ENCODE assay signal across 27 cellular contexts in the genomic region with DNA sequence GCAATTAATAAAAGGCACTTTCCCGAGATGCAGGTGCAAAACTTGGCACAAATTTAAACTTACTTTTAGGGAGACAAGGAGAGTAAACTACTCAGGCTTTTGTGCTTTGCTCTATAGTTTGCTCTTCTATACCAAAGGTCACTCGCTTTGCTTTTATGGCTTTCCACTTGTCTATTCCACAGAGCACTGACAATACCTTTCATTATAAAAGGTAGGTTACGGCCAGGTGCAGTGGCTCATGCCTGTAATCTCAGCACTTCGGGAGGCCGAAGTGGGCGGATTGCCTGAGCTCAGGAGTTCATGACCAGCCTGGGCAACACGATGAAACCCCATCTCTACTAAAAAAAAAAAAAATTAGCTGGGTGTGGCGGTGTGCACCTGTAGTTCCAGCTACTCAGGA. TPM values are rescaled to one million over a fixed set of nuclear protein-coding genes. Genes with fewer than 3 reads are reported as not detected.
A peak's percentile ranks its signal among the peaks of the same experiment; 100 is the strongest.
DNase-seq lines count a peak whose midpoint lies in the region; ATAC-seq, FAIRE-seq and TF ChIP-seq lines count a peak whose summit lies in the region.
"Had no signal": no experiment of that assay in that cellular context is flagged by ENCODE, and none has a peak within 500 bp of the region (broad histone marks: within the 10 kb centered on the region; RNA-seq: fewer than 3 reads in every experiment).

No MANE protein-coding gene starts in this region.

- CTCF ChIA-PET in OCI-LY7 (lab: Charles Lee; ENCODE audit: unreplicated experiment), result no interaction called here

- H3K4me3 Mint-ChIP-seq in dendritic cell treated with granulocyte-macrophage colony-stimulating factor and Interleukin-4, amounts not matched to agents 40 ng/mL and 50 ng/mL, for 4 days, result no peak overlapping the region
- H3K4me3 Mint-ChIP-seq: CD14-positive monocyte had no signal

- H3K4me1 Mint-ChIP-seq in dendritic cell treated with granulocyte-macrophage colony-stimulating factor and Interleukin-4, amounts not matched to agents 40 ng/mL and 50 ng/mL, for 4 days (ENCODE audit: low read depth), result no peaks in the 10 kb centered on the region
- H3K4me1 Mint-ChIP-seq: CD14-positive monocyte had no signal

- H3K27me3 ChIP-seq in small intestine (ENCODE audit: control insufficient read depth in 2 of 2, insufficient read depth in 2 of 2, low read length in 2 of 2), result no peaks in the 10 kb centered on the region
- H3K27me3 ChIP-seq in right cardiac atrium (ENCODE audit: control insufficient read depth, insufficient read depth), result no peaks in the 10 kb centered on the region
- no peaks in the 10 kb centered on the region for H3K27me3 ChIP-seq in upper lobe of left lung
- H3K27me3 ChIP-seq: BE2C, SJSA1 had no signal

- WGBS in small intestine, 3 donors, result 17 to 66% (median 55%) methylated on average over 8 of the region's 8 CpGs
- WGBS in right cardiac atrium, result 93% methylated on average over 8 of the region's 8 CpGs
- 90 to 91% methylated on average over 8 of the region's 8 CpGs for WGBS in upper lobe of left lung, 2 donors

- H3K27ac ChIP-seq in small intestine (ENCODE audit: low read depth in 1 of 2, low read length in 1 of 2), result no peak overlapping the region
- H3K27ac ChIP-seq in OCI-LY7 (ENCODE audit: low read depth, low read length, poor library complexity, severe bottlenecking), result no peak overlapping the region
- no peak overlapping the region for H3K27ac ChIP-seq in right cardiac atrium (ENCODE audit: low read length)
- no peak overlapping the region for H3K27ac ChIP-seq in upper lobe of left lung
- H3K27ac ChIP-seq: GM23248, SJSA1 had no signal

- no peaks in the 10 kb centered on the region for H3K9me3 Mint-ChIP-seq in dendritic cell treated with granulocyte-macrophage colony-stimulating factor and Interleukin-4, amounts not matched to agents 40 ng/mL and 50 ng/mL, for 4 days
- H3K9me3 Mint-ChIP-seq: CD14-positive monocyte had no signal

- H3K4me1 ChIP-seq in small intestine (ENCODE audit: control insufficient read depth in 2 of 2, insufficient read depth in 1 of 2, low read depth in 1 of 2, low read length in 1 of 2) (peaks cover 0 to 2% of the 10 kb centered on the region in 2 donors), OCI-LY7 (ENCODE audit: insufficient read depth, low read length, poor library complexity, severe bottlenecking) (no peaks in the 10 kb centered on the region), right cardiac atrium (ENCODE audit: control insufficient read depth, insufficient read depth, low read length) (no peaks in the 10 kb centered on the region), upper lobe of left lung (no peaks in the 10 kb centered on the region)
- H3K4me1 ChIP-seq: BE2C, SJSA1 had no signal

- no peaks in the 10 kb centered on the region for H3K27me3 Mint-ChIP-seq in dendritic cell treated with granulocyte-macrophage colony-stimulating factor and Interleukin-4, amounts not matched to agents 40 ng/mL and 50 ng/mL, for 4 days

- no peak for TF ChIP-seq POLR2A in upper lobe of left lung (IDR thresholded peaks at IDR 0.05)

- H2AFZ ChIP-seq in OCI-LY7 (ENCODE audit: low read length), result no peak overlapping the region
- H2AFZ ChIP-seq: GM23248 had no signal

- H3K9me3 ChIP-seq in small intestine (ENCODE audit: control insufficient read depth, low read depth) (no peaks in the 10 kb centered on the region), OCI-LY7 (ENCODE audit: low read length) (no peaks in the 10 kb centered on the region), right cardiac atrium (ENCODE audit: control insufficient read depth, low read length) (no peaks in the 10 kb centered on the region), upper lobe of left lung (no peaks in the 10 kb centered on the region)
- H3K9me3 ChIP-seq: BE2C, SJSA1 had no signal

- intact Hi-C loops in dendritic cell treated with granulocyte-macrophage colony-stimulating factor and Interleukin-4, amounts not matched to agents 40 ng/mL and 50 ng/mL, for 4 days (cut with micrococcal nuclease), result no loop called here
- intact Hi-C loops in OCI-LY7 (cut with micrococcal nuclease; ENCODE audit: unreplicated experiment), result no loop called here
- intact Hi-C loops in right cardiac atrium (cut with DNase I), result no loop called here

- TF ChIP-seq CTCF in OCI-LY7 (conservative IDR thresholded peaks at IDR 0.05; ENCODE audit: low read length), result no peak
- no peak for TF ChIP-seq CTCF in upper lobe of left lung (IDR thresholded peaks at IDR 0.05)

- FAIRE-seq in small intestine (lab: Jason Lieb, UNC), result no peak
- FAIRE-seq: G401.6, HTR-8/SVneo, K562 had no signal

- DNase-seq in NCI-H146 (lab: John Stamatoyannopoulos, UW), result peak; percentile 26
- no peak for DNase-seq in NCI-H146 treated with DMSO at 0.1 percent for 48 hours (lab: John Stamatoyannopoulos, UW; ENCODE audit: unreplicated experiment)
- peak; percentile 26 for DNase-seq in NCI-H774 (lab: John Stamatoyannopoulos, UW)
- DNase-seq in small intestine, result peak; percentile 92
- no peak for DNase-seq in OCI-LY7 (ENCODE audit: low spot score)
- no peak for DNase-seq in right cardiac atrium
- DNase-seq in upper lobe of left lung, result no peak
- DNase-seq: 8988T, ACHN, BE2C, GM23248, H7, Kasumi-1, NCI-H1092 treated with DMSO at 0.1 percent for 48 hours, NCI-H1436, NCI-H1930, NCI-H2171 treated with DMSO at 0.1 percent for 48 hours, NCI-H526 treated with DMSO at 0.1 percent for 48 hours, PC-3, Right ventricle myocardium superior, RPMI8226 had no signal

- H4K20me1 ChIP-seq in OCI-LY7 (ENCODE audit: insufficient read depth, low read length), result no peaks in the 10 kb centered on the region

- peaks cover 74% of the 10 kb centered on the region for H3K36me3 Mint-ChIP-seq in dendritic cell treated with granulocyte-macrophage colony-stimulating factor and Interleukin-4, amounts not matched to agents 40 ng/mL and 50 ng/mL, for 4 days (ENCODE audit: low read depth)

- TF ChIP-seq EP300 in upper lobe of left lung (IDR thresholded peaks at IDR 0.05), result no peak

- H3K79me2 ChIP-seq in OCI-LY7 (ENCODE audit: insufficient read depth, low read depth, low read length), result no peaks in the 10 kb centered on the region

- H3K36me3 ChIP-seq in small intestine (ENCODE audit: control insufficient read depth in 2 of 2, insufficient read depth in 2 of 2, low read length in 2 of 2) (peaks cover 5 to 13% of the 10 kb centered on the region in 2 donors), OCI-LY7 (ENCODE audit: insufficient read depth, low read length) (peaks cover 63% of the 10 kb centered on the region), upper lobe of left lung (peaks cover 0 to 64% (median 34%) of the 10 kb centered on the region in 4 donors)

- H3K4me2 ChIP-seq in OCI-LY7 (ENCODE audit: low read length), result no peak overlapping the region

- peak overlapping the region; percentile 13 for H3K27ac Mint-ChIP-seq in dendritic cell treated with granulocyte-macrophage colony-stimulating factor and Interleukin-4, amounts not matched to agents 40 ng/mL and 50 ng/mL, for 4 days

- H3K9me2 ChIP-seq in OCI-LY7 (ENCODE audit: insufficient read depth, low read length), result no peaks in the 10 kb centered on the region

- POLR2A ChIA-PET in OCI-LY7 (lab: Charles Lee), result interaction anchor here (0.9 kb wide), 1 partner anchor 209 kb away, joined by 4 read pairs; no protein-coding TSS in a partner anchor

- no peak for ATAC-seq in right cardiac atrium
- no peak for ATAC-seq in upper lobe of left lung (ENCODE audit: low FRiP score in 2 of 2)
- ATAC-seq: K562, PC-3 had no signal

- H3K4me3 ChIP-seq in small intestine (ENCODE audit: low read depth in 1 of 2, low read length in 2 of 2) (no peak overlapping the region), OCI-LY7 (ENCODE audit: low read depth, low read length, poor library complexity, severe bottlenecking) (no peak overlapping the region), right cardiac atrium (ENCODE audit: low read length) (no peak overlapping the region), upper lobe of left lung (no peak overlapping the region)
- H3K4me3 ChIP-seq: GM23248, K562, SJSA1 had no signal

- no TSS peak for BruUV-seq in OCI-LY7 (replicated peaks; lab: Mats Ljungman, UMichigan)

RNA-seq across cellular contexts. Expression of a gene that starts 32.9 kb away (rescaled TPM):
- polyA plus RNA-seq in small intestine, result 10 to 100 TPM in 1 of 3 donors, 1 to 10 TPM in 2; 5.8 to 11.6 (median 7.5) TPM
- total RNA-seq in OCI-LY7 (2014; rRNA removed; shearing (Covaris generic)), result 10.0 and 12.6 TPM in 2 replicates
- total RNA-seq in OCI-LY7 (2022), result 16.2 and 19.4 TPM in 2 replicates
- 10 to 100 TPM in 2 of 4 donors, 1 to 10 TPM in 2; 7.2 to 10.5 (median 9.9) TPM for total RNA-seq in right cardiac atrium
- polyA plus RNA-seq in right cardiac atrium, result 8.3 TPM
- total RNA-seq in upper lobe of left lung, result 10 to 100 TPM in 3 of 6 donors, 1 to 10 TPM in 3; 6.3 to 10.8 (median 9.0) TPM

RNA-seq across cellular contexts. Expression of a gene that starts 33.0 kb away (rescaled TPM):
- polyA plus RNA-seq in small intestine, result 100 to 1,000 TPM; 425 to 497 (median 434) TPM
- total RNA-seq in OCI-LY7 (2014; rRNA removed; shearing (Covaris generic)), result 147 and 252 TPM in 2 replicates
- total RNA-seq in OCI-LY7 (2022), result 129 and 159 TPM in 2 replicates
- 100 to 1,000 TPM; 152 to 167 (median 154) TPM for total RNA-seq in right cardiac atrium
- polyA plus RNA-seq in right cardiac atrium, result 610 TPM
- 100 to 1,000 TPM in 2 of 6 donors, 10 to 100 TPM in 4; 38.6 to 109 (median 60.3) TPM for total RNA-seq in upper lobe of left lung

RNA-seq across cellular contexts. Expression of a gene that starts 58.5 kb away (rescaled TPM):
- polyA plus RNA-seq in small intestine (10 to 100 TPM in 1 of 3 donors, 1 to 10 TPM in 2; 5.9 to 27.5 (median 6.7) TPM), right cardiac atrium (4.8 TPM)
- 14.7 and 19.6 TPM in 2 replicates for total RNA-seq in OCI-LY7 (2014; rRNA removed; shearing (Covaris generic))
- total RNA-seq in OCI-LY7 (2022) (36.8 and 45.1 TPM in 2 replicates), right cardiac atrium (10 to 100 TPM; 10.7 to 15.8 (median 13.0) TPM), upper lobe of left lung (10 to 100 TPM; 28.0 to 72.3 (median 37.7) TPM)

Comparison
In these comparisons a context has a peak if more than half of its experiments do, and no peak if none do; other contexts are left out.
1. DNase-seq: peak in NCI-H146 (single experiment), NCI-H774 (single experiment) and small intestine (single experiment); none in NCI-H146 treated with DMSO at 0.1 percent for 48 hours (single experiment), OCI-LY7 (single experiment), right cardiac atrium (0 of 3) and upper lobe of left lung (0 of 2).